In the genomic region with DNA sequence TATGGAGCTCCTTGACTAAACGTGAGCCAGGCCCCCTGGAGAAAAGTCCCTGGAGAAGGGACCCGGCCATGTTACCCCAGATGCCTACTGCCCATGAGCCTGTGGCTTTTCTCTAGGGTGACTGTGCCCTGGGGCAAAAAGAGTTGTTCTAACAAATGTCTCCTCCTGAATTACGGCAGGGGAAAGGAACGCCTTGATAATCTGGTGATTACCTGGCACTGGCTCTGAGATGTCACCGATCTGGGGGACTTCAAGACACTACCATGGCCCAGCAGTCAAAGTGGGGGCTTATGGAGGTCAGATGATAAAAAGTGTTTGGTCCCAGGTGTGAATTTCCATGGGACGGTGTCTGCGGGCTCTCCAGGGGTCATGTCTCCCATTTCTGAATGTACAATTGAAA, we compare ENCODE assay signal across 27 cellular contexts.
"Had no signal": no experiment of that assay in that cellular context is flagged by ENCODE, and none has a peak within 500 bp of the region (broad histone marks: within the 10 kb centered on the region; RNA-seq: fewer than 3 reads in every experiment).

No MANE protein-coding gene starts in this region.

- H3K4me3 ChIP-seq: heart left ventricle, left lung, lung, neural progenitor cell, right lobe of liver, upper lobe of left lung, vagina had no signal

- H3K36me3 ChIP-seq: heart left ventricle, left lung, neural progenitor cell, right lobe of liver, upper lobe of left lung, vagina, WERI-Rb-1 had no signal

- H3K9me3 ChIP-seq: heart left ventricle, left lung, right lobe of liver, upper lobe of left lung, vagina had no signal

- H3K27ac ChIP-seq: heart left ventricle, left lung, neural progenitor cell, right lobe of liver, upper lobe of left lung, vagina, WERI-Rb-1 had no signal

- DNase-seq: activated CD8-positive, alpha-beta T cell treated with anti-CD3 and anti-CD28 coated beads, Interleukin-2, amount 10 ng/mL, durations not matched to agents 7 days and 5 days; activated gamma-delta T cell; activated naive CD4-positive, alpha-beta T cell treated with anti-CD3 and anti-CD28 coated beads, Interleukin-2, amount 10 ng/mL, durations not matched to agents 7 days and 5 days; activated naive CD8-positive, alpha-beta T cell treated with anti-CD3 and anti-CD28 coated beads, Interleukin-2, amount 50 U/mL, for 24 hours; activated T-cell treated with anti-CD3 and anti-CD28 coated beads, Interleukin-2, amount 50 U/mL, for 24 hours; amygdala; central memory CD4-positive, alpha-beta T cell; foreskin fibroblast; heart left ventricle; kidney glomerular epithelial cell; left lung; mesendoderm; natural killer cell; occipital lobe; right lobe of liver; stimulated activated CD4-positive, alpha-beta T cell treated with anti-CD3 and anti-CD28 coated beads, Interleukin-12 subunit alpha, Interleukin-12 subunit beta, amount 100 ng/mL, for 4 hours; stimulated activated CD4-positive, alpha-beta T cell treated with anti-CD3 and anti-CD28 coated beads, Interleukin-4, amount 100 ng/mL, for 24 hours; substantia nigra; SW 1271; T-helper 9 cell; upper lobe of left lung; WERI-Rb-1 had no signal

- H3K4me1 ChIP-seq: neural progenitor cell, right lobe of liver had no signal

- ATAC-seq: activated CD8-positive, alpha-beta T cell treated with anti-CD3 and anti-CD28 coated beads, Interleukin-2, amount 10 ng/mL, durations not matched to agents 7 days and 5 days; activated naive CD8-positive, alpha-beta T cell treated with anti-CD3 and anti-CD28 coated beads, Interleukin-2, amount 50 U/mL, for 24 hours; esophagus mucosa; heart left ventricle; left lung; natural killer cell; right lobe of liver; stimulated activated effector memory CD8-positive, alpha-beta T cell treated with anti-CD3 and anti-CD28 coated beads, Interleukin-12 subunit alpha, Interleukin-12 subunit beta, amount 100 ng/mL, for 72 hours had no signal

- H3K27me3 ChIP-seq: heart left ventricle, neural progenitor cell, right lobe of liver, upper lobe of left lung, vagina had no signal
